7 cellular contexts compared by ENCODE assay signal in genomic region chr10:118543714-118544400, GRCh38. TPM values are rescaled to one million over a fixed set of nuclear protein-coding genes. Genes with fewer than 3 reads are reported as not detected.
DNase-seq lines count a peak whose midpoint lies in the region; FAIRE-seq and TF ChIP-seq lines count a peak whose summit lies in the region.

No MANE protein-coding gene starts in this region.

- no peaks in the 10 kb centered on the region for H3K79me2 ChIP-seq in endothelial cell of umbilical vein (ENCODE audit: control insufficient read depth, insufficient read depth, low read length)

- no peaks in the 10 kb centered on the region for H3K9me3 ChIP-seq in endothelial cell of umbilical vein (replicated peaks; ENCODE audit: control insufficient read depth, insufficient read depth, low read length)

- H3K36me3 ChIP-seq in endothelial cell of umbilical vein (ENCODE audit: control insufficient read depth in 2 of 2, extremely low read depth in 1 of 2, insufficient read depth in 2 of 2, low read length in 2 of 2), result no peaks in the 10 kb centered on the region

- H3K9me1 ChIP-seq in endothelial cell of umbilical vein (replicated peaks; ENCODE audit: control insufficient read depth, extremely low read depth, insufficient read depth, low read length), result no peaks in the 10 kb centered on the region

- no peaks in the 10 kb centered on the region for H3K27me3 ChIP-seq in endothelial cell of umbilical vein (ENCODE audit: control insufficient read depth in 2 of 2, insufficient read depth in 2 of 2, low read length in 2 of 2)

- CTCF ChIA-PET in GM10248 (lab: Yijun Ruan, JAX) (interaction anchor here (0.6 to 1.9 kb wide), 7 partner anchors 8 to 1047 kb away, joined by 3 to 6 read pairs (median 4); no protein-coding TSS in a partner anchor), endothelial cell of umbilical vein (lab: Charles Lee) (interaction anchor here (0.8 to 1.8 kb wide), 4 partner anchors 15 to 1047 kb away, joined by 3 to 8 read pairs (median 4); no protein-coding TSS in a partner anchor)

- dilution Hi-C loops in endothelial cell of umbilical vein (cut with MboI; ENCODE audit: extremely low pct_ligation_motif_present, low sequenced_read_pairs), result no loop called here

- H3K27ac ChIP-seq in endothelial cell of umbilical vein (ENCODE audit: insufficient read depth, low read depth, low read length), result no peak overlapping the region

- no peak overlapping the region for H3K27ac Mint-ChIP-seq in nephron

- peaks cover 35% of the 10 kb centered on the region for H3K27me3 Mint-ChIP-seq in nephron (ENCODE audit: low read depth)

- no peak overlapping the region for H3K4me2 ChIP-seq in endothelial cell of umbilical vein (ENCODE audit: insufficient read depth, low read length)

- intact Hi-C loops in endothelial cell of umbilical vein (cut with micrococcal nuclease), result loop anchor here (1.0 kb wide), 1 partner anchor 1048 kb away; no protein-coding TSS in a partner anchor

- no TSS peak for BruUV-seq in endothelial cell of umbilical vein (replicated peaks; lab: Mats Ljungman, UMichigan)

- H4K20me1 ChIP-seq in endothelial cell of umbilical vein (replicated peaks; ENCODE audit: control insufficient read depth, extremely low read depth, insufficient read depth, low read length), result no peaks in the 10 kb centered on the region

- POLR2A ChIA-PET in GM10248 (lab: Yijun Ruan, JAX), result no interaction called here
- POLR2A ChIA-PET in endothelial cell of umbilical vein (lab: Charles Lee), result no interaction called here

- no peaks in the 10 kb centered on the region for H3K4me1 Mint-ChIP-seq in nephron

- no peak for FAIRE-seq in H54 (lab: Jason Lieb, UNC)
- no peak for FAIRE-seq in endothelial cell of umbilical vein (lab: Jason Lieb, UNC)

- TF ChIP-seq POLR2A in H54 (IDR thresholded peaks at IDR 0.05; ENCODE audit: low read depth, low read length), result no peak
- no peak for TF ChIP-seq POLR2A in endothelial cell of umbilical vein (IDR thresholded peaks at IDR 0.05; ENCODE audit: low read depth, low read length)

- DNase-seq in GM10248 (ENCODE audit: extremely low spot score) (peak; percentile 49), H54 (ENCODE audit: insufficient read length, low spot score) (peak; percentile 23), NCI-H1436 treated with DMSO at 0.1 percent for 48 hours (lab: John Stamatoyannopoulos, UW) (peak; percentile 25), endothelial cell of umbilical vein (ENCODE audit: low read depth, low spot score) (peak; percentile 11), GF-D8 (lab: John Stamatoyannopoulos, UW) (no peak)
- peak; percentile 5 to 39 for DNase-seq in activated CD4-positive, alpha-beta T cell treated with anti-CD3 and anti-CD28 coated beads for 4 hours

- H3K4me3 Mint-ChIP-seq in nephron, result no peak overlapping the region

- no peak overlapping the region for H3K9ac ChIP-seq in endothelial cell of umbilical vein (replicated peaks; ENCODE audit: extremely low read depth, insufficient read depth, low read length)

- no peak overlapping the region for H3K4me3 ChIP-seq in endothelial cell of umbilical vein (replicated peaks in 1 of 3; ENCODE audit: insufficient read depth in 1 of 3, low read depth in 1 of 3, low read length in 3 of 3)

- peaks cover 5% of the 10 kb centered on the region for H3K9me3 Mint-ChIP-seq in nephron

- no peaks in the 10 kb centered on the region for H3K36me3 Mint-ChIP-seq in nephron (ENCODE audit: low read depth)

- H3K4me1 ChIP-seq in endothelial cell of umbilical vein (ENCODE audit: control insufficient read depth, extremely low read depth, insufficient read depth, low read length), result no peaks in the 10 kb centered on the region

- TF ChIP-seq CTCF in GM10248 (IDR thresholded peaks at IDR 0.05; ENCODE audit: control extremely low read depth, extremely low read depth, low read depth, missing control alignments) (peak; percentile 45), endothelial cell of umbilical vein (IDR thresholded peaks at IDR 0.05; ENCODE audit: extremely low read depth in 1 of 2, insufficient read depth in 1 of 2, low read depth in 1 of 2, low read length in 2 of 2) (peak; percentile 26 to 56), nephron (IDR thresholded peaks at IDR 0.05; ENCODE audit: unreplicated experiment in 3 of 3) (peak; percentile 52 to 59 (median 56))

- no peak overlapping the region for H2AFZ ChIP-seq in endothelial cell of umbilical vein (ENCODE audit: low read depth, low read length)

TF ChIP-seq in endothelial cell of umbilical vein, 7 proteins besides CTCF, POLR2A, EP300 and RAD21:
- TF ChIP-seq JUN (IDR thresholded peaks at IDR 0.05; ENCODE audit: borderline replicate concordance, insufficient read depth, insufficient read length, low read depth) (no peak), EZH2 (IDR thresholded peaks at IDR 0.05; ENCODE audit: borderline replicate concordance, low read depth, low read length, severe bottlenecking) (no peak), FOS (IDR thresholded peaks at IDR 0.05; ENCODE audit: borderline replicate concordance, insufficient read depth, low read length) (no peak), MYC (IDR thresholded peaks at IDR 0.05; ENCODE audit: low read depth, low read length) (no peak), GATA2 (IDR thresholded peaks at IDR 0.05; ENCODE audit: insufficient read depth, insufficient read length, low read depth, low read length) (no peak), MAX (IDR thresholded peaks at IDR 0.05; ENCODE audit: insufficient read depth, insufficient read length) (no peak), POLR2AphosphoS5 (IDR thresholded peaks at IDR 0.05; ENCODE audit: insufficient read depth, low read depth, low read length) (no peak)

RNA-seq across cellular contexts. Expression of gene PRLHR, which starts 51.6 kb away (rescaled TPM):
- not detected in 2 replicates for total RNA-seq in endothelial cell of umbilical vein
- polyA plus RNA-seq in endothelial cell of umbilical vein, result not detected in 2 replicates
- polyA plus RNA-seq in endothelial cell of umbilical vein (2011; cell fraction: cytosol; rRNA removed), result not detected in 2 replicates
- not detected in 2 replicates for polyA plus RNA-seq in endothelial cell of umbilical vein (2011; cell fraction: nucleus; rRNA removed)
- polyA plus RNA-seq in endothelial cell of umbilical vein (2012), result not detected in 2 replicates
- polyA minus RNA-seq in endothelial cell of umbilical vein, result not detected in 2 replicates
- polyA minus RNA-seq in endothelial cell of umbilical vein (2011; cell fraction: cytosol; rRNA and poly(A)+ RNA removed), result not detected
- not detected in 2 replicates for polyA minus RNA-seq in endothelial cell of umbilical vein (2011; cell fraction: nucleus; rRNA and poly(A)+ RNA removed)
